In genomic region chr1:1173793-1174415, GRCh38 we compare ENCODE assay signal across 13 cellular contexts. TPM values are rescaled to one million over a fixed set of nuclear protein-coding genes. Genes with fewer than 3 reads are reported as not detected.
DNase-seq lines count a peak whose midpoint lies in the region; ATAC-seq and TF ChIP-seq lines count a peak whose summit lies in the region.
"Had no signal": no experiment of that assay in that cellular context is flagged by ENCODE, and none has a peak within 500 bp of the region (broad histone marks: within the 10 kb centered on the region; RNA-seq: fewer than 3 reads in every experiment).

Gene TTLL10 (plus strand): TSS chr1:1173880. CDS start chr1:1179216, 5,336 bp downstream.

- H3K36me3 Mint-ChIP-seq in T-cell = no peaks in the 10 kb centered on the region
- peaks cover 2% of the 10 kb centered on the region for H3K36me3 Mint-ChIP-seq in chondrocyte (ENCODE audit: low read depth)
- H3K36me3 Mint-ChIP-seq in natural killer cell = no peaks in the 10 kb centered on the region

- TF ChIP-seq CTCF in chondrocyte (IDR thresholded peaks at IDR 0.05) (no peak), natural killer cell (IDR thresholded peaks at IDR 0.05) (no peak)

- intact Hi-C loops in natural killer cell (cut with micrococcal nuclease) = loop anchor here (5.0 kb wide), 1 partner anchor 33 kb away; the partner anchor contains the start of gene TNFRSF18

- H3K9me3 Mint-ChIP-seq in T-cell = no peaks in the 10 kb centered on the region
- H3K9me3 Mint-ChIP-seq in chondrocyte (ENCODE audit: low read depth) = no peaks in the 10 kb centered on the region
- no peaks in the 10 kb centered on the region for H3K9me3 Mint-ChIP-seq in natural killer cell
- H3K9me3 Mint-ChIP-seq: nephron had no signal

- ATAC-seq in T-cell (replicated peaks in 1 of 4) (peak; percentile 53 to 88 (median 82)), natural killer cell (peak; percentile 38 to 76 (median 68)), HG03175 (IDR thresholded peaks at IDR 0.05; ENCODE audit: unreplicated experiment) (no peak)

- H3K27me3 Mint-ChIP-seq in T-cell (peaks cover 5 to 10% of the 10 kb centered on the region in 2 donors), chondrocyte (ENCODE audit: low read depth) (peaks cover 28% of the 10 kb centered on the region), natural killer cell (ENCODE audit: low read depth in 2 of 2) (peaks cover 0 to 23% of the 10 kb centered on the region in 2 donors)

- DNase-seq in COLO668 (lab: John Stamatoyannopoulos, UW; ENCODE audit: unreplicated experiment) (peak; percentile 66), T-cell (peak in 30 of 34 experiments; percentile 13 to 69 (median 52)), chondrocyte (ENCODE audit: low spot score) (peak; percentile 89), natural killer cell (peak; percentile 37), NCI-H1092 (lab: John Stamatoyannopoulos, UW) (no peak), HUDEP-2 (lab: John Stamatoyannopoulos, UW; ENCODE audit: unreplicated experiment in 76 of 76) (no peak)
- no peak for DNase-seq in effector CD8-positive, alpha-beta T cell (lab: John Stamatoyannopoulos, UW)
- DNase-seq: anterior cingulate cortex, DMS53, NCI-H1417 treated with DMSO at 0.1 percent for 48 hours had no signal

- H3K4me1 Mint-ChIP-seq in T-cell = peaks cover 17 to 33% (median 19%) of the 10 kb centered on the region in 3 donors
- peaks cover 4% of the 10 kb centered on the region for H3K4me1 Mint-ChIP-seq in chondrocyte (ENCODE audit: low read depth)
- H3K4me1 Mint-ChIP-seq in natural killer cell = peaks cover 4 to 12% of the 10 kb centered on the region in 2 donors

- CTCF ChIA-PET in T-cell (lab: Charles Lee) = interaction anchor here in 1 of 2 donors (1.5 kb wide), 1 partner anchor 37 kb away, joined by 3 read pairs; no protein-coding TSS in a partner anchor

- H3K4me3 Mint-ChIP-seq in T-cell (peak within 1 kb of the TSS in 1 of 3 donors; percentile 24), chondrocyte (ENCODE audit: unreplicated experiment) (no peak within 1 kb of the TSS), natural killer cell (peak within 1 kb of the TSS; percentile 40)

- H3K27ac Mint-ChIP-seq in T-cell (no peak within 1 kb of the TSS), chondrocyte (ENCODE audit: unreplicated experiment) (no peak within 1 kb of the TSS), natural killer cell (no peak within 1 kb of the TSS)
- H3K27ac Mint-ChIP-seq: nephron had no signal

- POLR2A ChIA-PET in T-cell (lab: Charles Lee) = no interaction called here

RNA-seq across cellular contexts. Expression of gene TTLL10, which starts in this region (rescaled TPM):
- 1 to 10 TPM in 1 of 5 donors, under 1 TPM in 3, not detected in 1; 0.26 to 1.0 (median 0.47) TPM for total RNA-seq in T-cell
- total RNA-seq in chondrocyte = not detected in 3 replicates
- total RNA-seq in natural killer cell = 1 to 10 TPM in 2 of 3 donors, under 1 TPM in 1; 0.23 to 1.7 (median 1.7) TPM
- total RNA-seq: frontal cortex had no signal

Comparison
In these comparisons a context has a peak if more than half of its experiments do, and no peak if none do; other contexts are left out.
1. Peak in DNase-seq in chondrocyte; RNA of the gene not detected or under 1 TPM.
2. DNase-seq: peak in COLO668 (single experiment), T-cell (30 of 34) and natural killer cell (single experiment); none in NCI-H1092 (single experiment), effector CD8-positive, alpha-beta T cell (single experiment) and HUDEP-2 (0 of 76).